8 cellular contexts compared by ENCODE assay signal in the genomic region with DNA sequence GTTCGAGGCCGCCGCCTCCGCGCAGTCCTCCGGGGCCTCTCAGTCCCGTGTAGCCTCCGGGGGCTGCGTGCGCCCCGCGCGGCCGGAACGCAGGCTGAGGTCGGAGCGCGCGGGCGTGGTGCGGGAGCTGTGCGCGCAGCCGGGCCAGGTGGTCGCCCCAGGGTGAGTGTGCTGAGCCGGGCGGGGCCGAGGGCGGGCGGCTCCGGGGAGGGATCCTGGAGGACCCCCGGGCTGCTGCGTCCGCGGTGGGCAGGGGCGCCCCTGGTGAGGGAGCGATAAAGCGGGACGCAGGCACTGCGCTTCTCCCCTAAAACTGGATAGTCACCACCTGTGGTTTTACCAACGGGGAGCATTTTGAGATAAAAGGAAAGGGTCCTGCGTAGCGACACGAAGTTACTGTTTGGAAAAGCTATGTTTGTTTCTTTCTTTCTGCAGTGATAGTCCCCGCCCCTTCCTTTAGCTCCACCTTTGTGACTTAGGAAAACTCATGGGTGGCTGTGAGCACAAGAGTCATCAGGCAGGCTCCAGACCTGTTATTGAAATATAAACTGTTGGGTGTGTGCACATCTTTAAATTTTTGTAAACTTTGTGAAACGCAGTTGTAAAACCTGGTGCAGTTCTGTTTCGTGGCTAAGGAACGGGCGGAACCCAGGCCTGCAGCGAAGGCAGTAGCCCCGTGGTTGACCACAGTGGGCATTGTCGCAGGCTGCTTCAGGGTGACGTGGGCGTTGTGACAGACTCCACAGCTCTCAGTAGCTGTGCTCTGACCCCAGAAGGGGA. TPM values are rescaled to one million over a fixed set of nuclear protein-coding genes. Genes with fewer than 3 reads are reported as not detected.
DNase-seq lines count a peak whose midpoint lies in the region; ATAC-seq and TF ChIP-seq lines count a peak whose summit lies in the region.

No MANE protein-coding gene starts in this region.

- H3K27me3 ChIP-seq in right atrium auricular region, result no peaks in the 10 kb centered on the region
- no peaks in the 10 kb centered on the region for H3K27me3 ChIP-seq in sigmoid colon

- intact Hi-C loops in sigmoid colon (cut with DNase I), result loop anchor here (10.0 kb wide), 1 partner anchor 435 kb away; no protein-coding TSS in a partner anchor

- TF ChIP-seq CTCF in right atrium auricular region (IDR thresholded peaks at IDR 0.05), result no peak
- TF ChIP-seq CTCF in sigmoid colon (IDR thresholded peaks at IDR 0.05), result no peak

- DNase-seq in DMS 273 (lab: John Stamatoyannopoulos, UW; ENCODE audit: unreplicated experiment), result peak; percentile 68
- no peak for DNase-seq in DMS 273 treated with DMSO at 0.1 percent for 48 hours (lab: John Stamatoyannopoulos, UW)
- peak; percentile 10 to 63 for DNase-seq in NOMO-1 (lab: John Stamatoyannopoulos, UW; ENCODE audit: unreplicated experiment in 2 of 2)
- peak; percentile 55 for DNase-seq in activated naive CD4-positive, alpha-beta T cell treated with anti-CD3 and anti-CD28 coated beads, Interleukin-2, amount 50 U/mL, for 16 hours
- DNase-seq in right atrium auricular region (ENCODE audit: low spot score), result no peak
- DNase-seq in sigmoid colon, result no peak
- no peak for DNase-seq in DMS153 (lab: John Stamatoyannopoulos, UW)

- H3K27ac ChIP-seq in right atrium auricular region (peak overlapping the region in 1 of 2 donors; percentile 99), sigmoid colon (peak overlapping the region; percentile 89 to 99 (median 96))

- peak overlapping the region; percentile 65 to 92 for H3K4me3 ChIP-seq in right atrium auricular region
- H3K4me3 ChIP-seq in sigmoid colon, result peak overlapping the region; percentile 84 to 95 (median 92)

- peaks cover 5% of the 10 kb centered on the region for H3K36me3 ChIP-seq in right atrium auricular region
- no peaks in the 10 kb centered on the region for H3K36me3 ChIP-seq in sigmoid colon

- H3K9me3 ChIP-seq in right atrium auricular region (no peaks in the 10 kb centered on the region), sigmoid colon (no peaks in the 10 kb centered on the region)

- H3K4me1 ChIP-seq in right atrium auricular region (peaks cover 0 to 55% of the 10 kb centered on the region in 2 donors), sigmoid colon (peaks cover 0 to 47% (median 37%) of the 10 kb centered on the region in 4 donors)

- WGBS in sigmoid colon, 2 donors, result 1 to 3% methylated on average over 54 of the region's 54 CpGs

- no peak for TF ChIP-seq EP300 in sigmoid colon (IDR thresholded peaks at IDR 0.05)

- ATAC-seq in HG02970 (IDR thresholded peaks at IDR 0.05; ENCODE audit: low FRiP score, unreplicated experiment), result peak; percentile 9

- TF ChIP-seq POLR2A in sigmoid colon (IDR thresholded peaks at IDR 0.05), result peak in 1 of 2 donors; percentile 14

RNA-seq across cellular contexts. Expression of gene CTDP1, which starts 0.7 kb away (rescaled TPM):
- 1 to 10 TPM; 6.3 to 9.2 TPM for total RNA-seq in right atrium auricular region
- 10 to 100 TPM; 11.1 to 14.7 (median 12.6) TPM for total RNA-seq in sigmoid colon
- 10 to 100 TPM; 15.6 to 25.9 (median 22.3) TPM for polyA plus RNA-seq in sigmoid colon

Comparison
In these comparisons a context has a peak if more than half of its experiments do, and no peak if none do; other contexts are left out.
1. DNase-seq: peak in DMS 273 (single experiment), NOMO-1 (2 of 2) and activated naive CD4-positive, alpha-beta T cell treated with anti-CD3 and anti-CD28 coated beads, Interleukin-2, amount 50 U/mL, for 16 hours (single experiment); none in DMS 273 treated with DMSO at 0.1 percent for 48 hours (single experiment), right atrium auricular region (single experiment), sigmoid colon (single experiment) and DMS153 (single experiment).